ENCODE assay signal across 1 cellular context in the genomic region with DNA sequence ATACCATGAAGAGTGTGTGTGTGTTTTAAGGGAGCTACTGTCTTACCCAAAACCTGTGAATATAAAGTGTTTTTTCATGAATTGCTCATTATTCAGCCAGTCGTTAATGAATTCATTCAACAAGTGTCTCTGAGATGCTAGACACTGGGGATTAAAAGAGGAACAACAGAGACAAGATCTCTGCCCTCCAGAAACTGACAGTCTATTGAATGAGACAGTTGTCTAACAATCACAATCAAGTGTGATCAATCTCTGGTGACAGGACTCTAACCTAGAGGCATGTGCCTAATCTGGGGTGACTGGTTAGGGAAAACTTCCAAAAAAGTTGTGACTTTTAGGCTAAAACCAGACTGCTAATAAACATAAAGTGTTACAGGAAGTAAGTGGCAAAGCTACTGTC.
TF ChIP-seq lines count a peak whose summit lies in the region.

No MANE protein-coding gene starts in this region.

TF ChIP-seq in SK-N-SH, 30 proteins besides CTCF, POLR2A, EP300 and RAD21 (continued from another document):
- TF ChIP-seq, protein P1, sequence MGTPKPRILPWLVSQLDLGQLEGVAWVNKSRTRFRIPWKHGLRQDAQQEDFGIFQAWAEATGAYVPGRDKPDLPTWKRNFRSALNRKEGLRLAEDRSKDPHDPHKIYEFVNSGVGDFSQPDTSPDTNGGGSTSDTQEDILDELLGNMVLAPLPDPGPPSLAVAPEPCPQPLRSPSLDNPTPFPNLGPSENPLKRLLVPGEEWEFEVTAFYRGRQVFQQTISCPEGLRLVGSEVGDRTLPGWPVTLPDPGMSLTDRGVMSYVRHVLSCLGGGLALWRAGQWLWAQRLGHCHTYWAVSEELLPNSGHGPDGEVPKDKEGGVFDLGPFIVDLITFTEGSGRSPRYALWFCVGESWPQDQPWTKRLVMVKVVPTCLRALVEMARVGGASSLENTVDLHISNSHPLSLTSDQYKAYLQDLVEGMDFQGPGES (IDR thresholded peaks at IDR 0.05; ENCODE audit: low read depth, low read length) = no peak
- TF ChIP-seq, protein P2, sequence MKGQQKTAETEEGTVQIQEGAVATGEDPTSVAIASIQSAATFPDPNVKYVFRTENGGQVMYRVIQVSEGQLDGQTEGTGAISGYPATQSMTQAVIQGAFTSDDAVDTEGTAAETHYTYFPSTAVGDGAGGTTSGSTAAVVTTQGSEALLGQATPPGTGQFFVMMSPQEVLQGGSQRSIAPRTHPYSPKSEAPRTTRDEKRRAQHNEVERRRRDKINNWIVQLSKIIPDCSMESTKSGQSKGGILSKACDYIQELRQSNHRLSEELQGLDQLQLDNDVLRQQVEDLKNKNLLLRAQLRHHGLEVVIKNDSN (IDR thresholded peaks at IDR 0.05; ENCODE audit: borderline replicate concordance, low read depth) = no peak
TF ChIP-seq in SK-N-SH: peak in this region for 0.
